ENCODE assay signal across 30 cellular contexts in the genomic region with DNA sequence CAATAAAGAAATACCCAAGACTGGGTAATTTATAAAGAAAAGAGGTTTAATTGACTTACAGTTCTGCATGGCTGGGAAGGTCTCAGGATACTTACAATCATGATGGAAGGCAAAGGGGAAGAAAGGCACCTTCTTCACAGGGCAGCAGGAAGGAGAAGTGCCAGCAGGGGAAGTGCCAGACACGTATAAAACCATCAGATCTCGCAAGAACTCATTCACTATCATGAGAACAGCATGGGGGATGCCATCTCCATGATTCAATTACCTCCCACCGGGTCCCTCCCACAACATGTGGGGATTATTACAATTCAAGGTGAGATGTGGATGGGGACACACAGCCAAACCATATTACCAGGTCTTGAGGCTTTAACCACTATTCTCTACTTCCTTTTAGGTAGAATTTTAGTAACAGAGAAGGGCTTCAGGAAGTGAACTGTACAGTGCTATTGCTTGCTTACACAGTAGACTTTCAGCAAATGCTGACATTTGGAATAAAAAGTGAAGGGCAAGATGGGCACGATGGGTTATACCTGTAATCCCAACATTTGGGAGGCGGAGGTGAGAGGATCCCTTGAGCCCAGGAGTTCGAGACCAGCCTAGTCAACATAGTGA. TPM values are rescaled to one million over a fixed set of nuclear protein-coding genes. Genes with fewer than 3 reads are reported as not detected.
DNase-seq lines count a peak whose midpoint lies in the region; ATAC-seq and FAIRE-seq lines count a peak whose summit lies in the region.
"Had no signal": no experiment of that assay in that cellular context is flagged by ENCODE, and none has a peak within 500 bp of the region (broad histone marks: within the 10 kb centered on the region; RNA-seq: fewer than 3 reads in every experiment).

No MANE protein-coding gene starts in this region.

- H3K4me1 ChIP-seq in CD4-positive, CD25-positive, alpha-beta regulatory T cell (ENCODE audit: control insufficient read depth, insufficient read depth, low read length, poor library complexity, severe bottlenecking): no peaks in the 10 kb centered on the region
- H3K4me1 ChIP-seq: breast epithelium, gastroesophageal sphincter, thyroid gland, vagina had no signal

- ATAC-seq in CD4-positive, CD25-positive, alpha-beta regulatory T cell (ENCODE audit: low read depth in 2 of 2): no peak
- ATAC-seq in T-cell (replicated peaks in 1 of 4): peak in 3 of 4 experiments; percentile 37 to 56 (median 50)
- ATAC-seq in GM21737 (IDR thresholded peaks at IDR 0.05; ENCODE audit: unreplicated experiment): no peak
- ATAC-seq: activated CD4-positive, CD25-positive, alpha-beta regulatory T cell treated with anti-CD3 and anti-CD28 coated beads, Interleukin-2, amount 50 U/mL, for 24 hours; gastroesophageal sphincter; right cardiac atrium had no signal

- H3K27me3 Mint-ChIP-seq in activated CD4-positive, alpha-beta T cell treated with anti-CD3 and anti-CD28 coated beads, Interleukin-2, amount 10 ng/mL, durations not matched to agents 24 days and 14 days: peaks cover 27% of the 10 kb centered on the region
- peaks cover 59% of the 10 kb centered on the region for H3K27me3 Mint-ChIP-seq in CD4-positive, CD25-positive, alpha-beta regulatory T cell
- H3K27me3 Mint-ChIP-seq in T-cell: peaks cover 42 to 45% of the 10 kb centered on the region in 2 donors
- H3K27me3 Mint-ChIP-seq in activated naive CD8-positive, alpha-beta T cell: peaks cover 24% of the 10 kb centered on the region

- DNase-seq in activated CD4-positive, alpha-beta T cell treated with anti-CD3 and anti-CD28 coated beads, Interleukin-2, amount 10 ng/mL, durations not matched to agents 24 days and 14 days: no peak
- DNase-seq in activated CD4-positive, alpha-beta T cell treated with anti-CD3 and anti-CD28 coated beads, Interleukin-2, amount 50 U/mL, for 1 hour: no peak
- DNase-seq in CD4-positive, CD25-positive, alpha-beta regulatory T cell: no peak
- DNase-seq in T-cell (peak in 1 of 34 experiments; percentile 30), GM19239 (ENCODE audit: insufficient read length, low spot score) (no peak), dermis blood vessel endothelial cell (no peak)
- DNase-seq: activated effector memory CD4-positive, alpha-beta T cell treated with anti-CD3 and anti-CD28 coated beads, Interleukin-2, amount 50 U/mL, for 16 hours; anterior cingulate cortex; effector CD4-positive, alpha-beta T cell; GOT3; kidney glomerular epithelial cell; NCI-H1694; NCI-H446 treated with DMSO at 0.1 percent for 48 hours; NCI-H82; right cardiac atrium; thyroid gland had no signal

- H3K9me3 ChIP-seq in CD4-positive, CD25-positive, alpha-beta regulatory T cell (ENCODE audit: control insufficient read depth in 2 of 2, low read length in 2 of 2): no peaks in the 10 kb centered on the region
- H3K9me3 ChIP-seq: breast epithelium, gastroesophageal sphincter, thyroid gland, vagina had no signal

- H3K36me3 Mint-ChIP-seq in activated CD4-positive, alpha-beta T cell treated with anti-CD3 and anti-CD28 coated beads, Interleukin-2, amount 10 ng/mL, durations not matched to agents 24 days and 14 days (ENCODE audit: low read depth): no peaks in the 10 kb centered on the region
- H3K36me3 Mint-ChIP-seq in CD4-positive, CD25-positive, alpha-beta regulatory T cell: no peaks in the 10 kb centered on the region
- no peaks in the 10 kb centered on the region for H3K36me3 Mint-ChIP-seq in T-cell
- H3K36me3 Mint-ChIP-seq in activated naive CD8-positive, alpha-beta T cell: no peaks in the 10 kb centered on the region
- H3K36me3 Mint-ChIP-seq: mesothelial cell of epicardium had no signal

- peaks cover 2% of the 10 kb centered on the region for H3K4me1 Mint-ChIP-seq in activated CD4-positive, alpha-beta T cell treated with anti-CD3 and anti-CD28 coated beads, Interleukin-2, amount 10 ng/mL, durations not matched to agents 24 days and 14 days
- peaks cover 0 to 10% (median 5%) of the 10 kb centered on the region in 4 donors for H3K4me1 Mint-ChIP-seq in CD4-positive, CD25-positive, alpha-beta regulatory T cell
- H3K4me1 Mint-ChIP-seq in T-cell: peaks cover 0 to 9% (median 6%) of the 10 kb centered on the region in 3 donors
- peaks cover 6% of the 10 kb centered on the region for H3K4me1 Mint-ChIP-seq in activated naive CD8-positive, alpha-beta T cell (ENCODE audit: low read depth)
- H3K4me1 Mint-ChIP-seq: mesothelial cell of epicardium had no signal

- intact Hi-C loops in activated CD4-positive, alpha-beta T cell treated with anti-CD3 and anti-CD28 coated beads, Interleukin-2, amount 10 ng/mL, durations not matched to agents 24 days and 14 days (cut with micrococcal nuclease): no loop called here

- CTCF ChIA-PET in T-cell (lab: Charles Lee): no interaction called here

- H3K4me3 ChIP-seq in CD4-positive, CD25-positive, alpha-beta regulatory T cell (ENCODE audit: low read depth, low read length): peak overlapping the region; percentile 71
- H3K4me3 ChIP-seq: breast epithelium, gastroesophageal sphincter, smooth muscle cell, thyroid gland, vagina had no signal

- no peak overlapping the region for H3K27ac ChIP-seq in CD4-positive, CD25-positive, alpha-beta regulatory T cell (ENCODE audit: insufficient read depth, low read length, poor library complexity, severe bottlenecking)
- H3K27ac ChIP-seq: breast epithelium, C4-2B, gastroesophageal sphincter, thyroid gland, vagina had no signal

- H3K27me3 ChIP-seq in CD4-positive, CD25-positive, alpha-beta regulatory T cell (ENCODE audit: control insufficient read depth, insufficient read depth, low read length): peaks cover 17% of the 10 kb centered on the region
- H3K27me3 ChIP-seq: breast epithelium, thyroid gland, vagina had no signal

- no peaks in the 10 kb centered on the region for H3K36me3 ChIP-seq in CD4-positive, CD25-positive, alpha-beta regulatory T cell (ENCODE audit: control insufficient read depth, insufficient read depth, low read length)
- H3K36me3 ChIP-seq: breast epithelium, gastroesophageal sphincter, thyroid gland, vagina had no signal

- no peak for FAIRE-seq in GM19239 (lab: Jason Lieb, UNC)

- POLR2A ChIA-PET in T-cell (lab: Charles Lee): no interaction called here

- H3K4me3 Mint-ChIP-seq in activated CD4-positive, alpha-beta T cell treated with anti-CD3 and anti-CD28 coated beads, Interleukin-2, amount 10 ng/mL, durations not matched to agents 24 days and 14 days: peak overlapping the region; percentile 53
- H3K4me3 Mint-ChIP-seq in CD4-positive, CD25-positive, alpha-beta regulatory T cell: peak overlapping the region in 3 of 4 donors; percentile 62 to 70 (median 69)
- peak overlapping the region; percentile 52 to 64 (median 53) for H3K4me3 Mint-ChIP-seq in T-cell
- peak overlapping the region; percentile 69 for H3K4me3 Mint-ChIP-seq in activated naive CD8-positive, alpha-beta T cell
- H3K4me3 Mint-ChIP-seq: mesothelial cell of epicardium had no signal

- H3K9me3 Mint-ChIP-seq in activated CD4-positive, alpha-beta T cell treated with anti-CD3 and anti-CD28 coated beads, Interleukin-2, amount 10 ng/mL, durations not matched to agents 24 days and 14 days: no peaks in the 10 kb centered on the region
- H3K9me3 Mint-ChIP-seq in CD4-positive, CD25-positive, alpha-beta regulatory T cell: peaks cover 0 to 1% (median 0%) of the 10 kb centered on the region in 7 donors
- no peaks in the 10 kb centered on the region for H3K9me3 Mint-ChIP-seq in T-cell
- no peaks in the 10 kb centered on the region for H3K9me3 Mint-ChIP-seq in activated naive CD8-positive, alpha-beta T cell (ENCODE audit: low read depth)
- H3K9me3 Mint-ChIP-seq: mesothelial cell of epicardium had no signal

- peak overlapping the region; percentile 5 for H3K27ac Mint-ChIP-seq in activated CD4-positive, alpha-beta T cell treated with anti-CD3 and anti-CD28 coated beads, Interleukin-2, amount 10 ng/mL, durations not matched to agents 24 days and 14 days
- peak overlapping the region in 2 of 3 donors; percentile 4 to 18 for H3K27ac Mint-ChIP-seq in CD4-positive, CD25-positive, alpha-beta regulatory T cell
- H3K27ac Mint-ChIP-seq in T-cell: peak overlapping the region; percentile 62 to 81
- peak overlapping the region; percentile 58 for H3K27ac Mint-ChIP-seq in activated naive CD8-positive, alpha-beta T cell
- H3K27ac Mint-ChIP-seq: mesothelial cell of epicardium had no signal

RNA-seq across cellular contexts. Expression of gene OR4E1, which starts 40.8 kb away (rescaled TPM):
- total RNA-seq in activated CD4-positive, alpha-beta T cell treated with anti-CD3 and anti-CD28 coated beads, Interleukin-2, amount 10 ng/mL, durations not matched to agents 24 days and 14 days: not detected in 2 replicates
- total RNA-seq in CD4-positive, CD25-positive, alpha-beta regulatory T cell: not detected
- polyA plus RNA-seq in CD4-positive, CD25-positive, alpha-beta regulatory T cell: under 1 TPM in 1 of 4 donors, not detected in 3; 0.18 TPM
- total RNA-seq in T-cell (under 1 TPM in 1 of 5 donors, not detected in 4; 0.20 TPM), dermis blood vessel endothelial cell (not detected in 2 replicates)
- total RNA-seq: A172, breast epithelium, gastroesophageal sphincter, HT-29, lower leg skin, mesothelial cell of epicardium, posterior vena cava, right cardiac atrium, SK-MEL-5, smooth muscle cell, thyroid gland, vagina had no signal
- polyA plus RNA-seq: right cardiac atrium, smooth muscle cell had no signal

Comparison
In these comparisons a context has a peak if more than half of its experiments do, and no peak if none do; other contexts are left out.
1. H3K27ac Mint-ChIP-seq: peak in every context shown above with its lines; median percentile 72 in T-cell; 58 in activated naive CD8-positive, alpha-beta T cell; 11 in CD4-positive, CD25-positive, alpha-beta regulatory T cell; 5 in activated CD4-positive, alpha-beta T cell treated with anti-CD3 and anti-CD28 coated beads, Interleukin-2, amount 10 ng/mL, durations not matched to agents 24 days and 14 days.
2. ATAC-seq: peak in T-cell (3 of 4); none in CD4-positive, CD25-positive, alpha-beta regulatory T cell (0 of 2) and GM21737 (single experiment).
3. Peak in every context shown above with its lines, with median percentiles within 50 percentile points of each other: H3K4me3 Mint-ChIP-seq.